ENCODE assay signal across 10 cellular contexts in the genomic region with DNA sequence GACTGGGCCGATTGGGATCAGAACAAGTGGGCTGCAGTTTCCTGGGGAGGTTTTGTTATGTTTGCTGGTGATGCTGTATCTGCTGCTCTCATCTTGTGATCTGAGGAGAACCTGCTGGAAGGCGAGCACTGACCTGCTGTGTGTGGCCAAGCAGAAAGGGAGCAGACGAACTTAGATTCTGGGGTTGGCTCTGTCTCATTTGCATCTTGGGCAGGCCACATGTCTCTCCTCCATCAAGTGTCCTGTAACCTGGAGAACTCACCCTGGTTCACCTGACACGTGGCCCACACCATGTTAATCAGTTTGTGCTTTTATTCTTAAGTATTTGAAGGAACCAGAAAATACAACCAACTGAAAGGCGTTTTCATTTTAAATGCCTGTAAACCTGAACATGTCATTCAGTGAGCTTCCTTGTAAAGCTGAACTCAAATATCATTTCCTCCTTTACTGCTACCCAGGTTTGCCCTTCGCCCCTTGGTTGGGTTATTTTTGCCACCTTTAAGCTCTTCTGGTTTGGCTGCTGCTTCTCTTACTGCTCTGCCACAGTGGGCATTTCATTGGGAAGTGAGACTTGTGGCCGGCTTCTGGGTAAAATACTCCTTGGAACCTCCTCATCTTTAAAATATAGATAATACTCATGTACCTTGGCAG. TPM values are rescaled to one million over a fixed set of nuclear protein-coding genes. Genes with fewer than 3 reads are reported as not detected.
DNase-seq lines count a peak whose midpoint lies in the region; ATAC-seq and TF ChIP-seq lines count a peak whose summit lies in the region.
"Had no signal": no experiment of that assay in that cellular context is flagged by ENCODE, and none has a peak within 500 bp of the region (broad histone marks: within the 10 kb centered on the region; RNA-seq: fewer than 3 reads in every experiment).

No MANE protein-coding gene starts in this region.

- H3K4me3 ChIP-seq in BLaER1 = no peak overlapping the region
- H3K4me3 ChIP-seq in MM.1S (ENCODE audit: low read length) = no peak overlapping the region

- H3K9ac ChIP-seq in BLaER1 = no peak overlapping the region
- H3K9ac ChIP-seq in MM.1S (ENCODE audit: low read length) = no peak overlapping the region

- H3K9me2 ChIP-seq in MM.1S (replicated peaks; ENCODE audit: insufficient read depth, low read length) = no peaks in the 10 kb centered on the region

- H3K9me3 ChIP-seq in BLaER1 = no peaks in the 10 kb centered on the region
- H3K9me3 ChIP-seq in MM.1S (replicated peaks; ENCODE audit: insufficient read depth, low read length) = no peaks in the 10 kb centered on the region

- ATAC-seq in GM19372 (IDR thresholded peaks at IDR 0.05; ENCODE audit: low read depth, unreplicated experiment) (peak; percentile 76), HG03066 (IDR thresholded peaks at IDR 0.05; ENCODE audit: low read depth, unreplicated experiment) (peak; percentile 91), GM19455 (IDR thresholded peaks at IDR 0.05; ENCODE audit: unreplicated experiment) (no peak)

- H3K27me3 ChIP-seq in BLaER1 (no peaks in the 10 kb centered on the region), MM.1S (replicated peaks; ENCODE audit: insufficient read depth, low read length) (no peaks in the 10 kb centered on the region)

- H3K36me3 ChIP-seq in BLaER1 = peaks cover 22% of the 10 kb centered on the region
- H3K36me3 ChIP-seq in MM.1S (replicated peaks; ENCODE audit: insufficient read depth, low read length) = no peaks in the 10 kb centered on the region; the same call in 1 of the 2 replicates

- no peak overlapping the region for H2AFZ ChIP-seq in MM.1S (ENCODE audit: low read length)

- no peaks in the 10 kb centered on the region for H3F3A ChIP-seq in MM.1S (ENCODE audit: insufficient read depth, low read length)

- H3K27ac ChIP-seq in BLaER1 (peak overlapping the region; percentile 53; the same call in 1 of the 2 replicates), MM.1S (ENCODE audit: low read length) (no peak overlapping the region)
- H3K27ac ChIP-seq: RWPE1 had no signal

- H3K79me2 ChIP-seq in MM.1S (ENCODE audit: low read length) = peaks cover 90% of the 10 kb centered on the region

- DNase-seq in cerebellum (ENCODE audit: low spot score) = peak; percentile 60
- DNase-seq in NCI-H82 (lab: John Stamatoyannopoulos, UW) = no peak
- no peak for DNase-seq in MM.1S
- DNase-seq in medulla oblongata (ENCODE audit: extremely low spot score) = no peak
- DNase-seq: stimulated activated naive CD4-positive, alpha-beta T cell had no signal

- H3K4me2 ChIP-seq in BLaER1 (peak overlapping the region; percentile 48), MM.1S (ENCODE audit: low read depth, low read length) (no peak overlapping the region)

- H4K20me1 ChIP-seq in BLaER1 = peaks cover 94% of the 10 kb centered on the region
- peaks cover 3% of the 10 kb centered on the region; the same call in 1 of the 2 replicates for H4K20me1 ChIP-seq in MM.1S (ENCODE audit: insufficient read depth, low read length)

- H3K4me1 ChIP-seq in BLaER1 (peaks cover 44% of the 10 kb centered on the region), MM.1S (ENCODE audit: low read length) (0 out of 2 replicates have a peak, but pooled peaks cover 5% of the 10 kb centered on the region)

- TF ChIP-seq CTCF in MM.1S (IDR thresholded peaks at IDR 0.05; ENCODE audit: low read length) = no peak

RNA-seq across cellular contexts. Expression of a gene that starts 33.5 kb away (rescaled TPM):
- 53.9 TPM for total RNA-seq in cerebellum
